Comparison of ENCODE assay signal across 10 cellular contexts in genomic region chr5:91312698-91313097, GRCh38.
DNase-seq lines count a peak whose midpoint lies in the region; ATAC-seq, FAIRE-seq and TF ChIP-seq lines count a peak whose summit lies in the region.
"Had no signal": no experiment of that assay in that cellular context is flagged by ENCODE, and none has a peak within 500 bp of the region (broad histone marks: within the 10 kb centered on the region; RNA-seq: fewer than 3 reads in every experiment).

No MANE protein-coding gene starts in this region.

- FAIRE-seq in keratinocyte (lab: Jason Lieb, UNC): no peak
- FAIRE-seq: HTR-8/SVneo had no signal

- H3K9me3 ChIP-seq in keratinocyte (ENCODE audit: control insufficient read depth, low read depth, low read length): no peaks in the 10 kb centered on the region

- H3K27ac ChIP-seq in keratinocyte (ENCODE audit: control insufficient read depth, insufficient read depth, low read length) (peak overlapping the region; percentile 89), foreskin keratinocyte (no peak overlapping the region)

- H3K4me1 Mint-ChIP-seq in activated CD4-positive, alpha-beta T cell treated with anti-CD3 and anti-CD28 coated beads for 36 hours: peaks cover 49% of the 10 kb centered on the region
- H3K4me1 Mint-ChIP-seq in activated CD4-positive, alpha-beta memory T cell treated with anti-CD3 and anti-CD28 coated beads for 36 hours (ENCODE audit: low read depth): peaks cover 45% of the 10 kb centered on the region
- peaks cover 48% of the 10 kb centered on the region for H3K4me1 Mint-ChIP-seq in stimulated activated naive CD8-positive, alpha-beta T cell treated with anti-CD3 and anti-CD28 coated beads, Interleukin-15, amount 100 ng/mL, for 72 hours

- H3K27ac Mint-ChIP-seq in activated CD4-positive, alpha-beta T cell treated with anti-CD3 and anti-CD28 coated beads for 36 hours: peak overlapping the region; percentile 82
- peak overlapping the region; percentile 95 for H3K27ac Mint-ChIP-seq in activated CD4-positive, alpha-beta memory T cell treated with anti-CD3 and anti-CD28 coated beads for 36 hours
- H3K27ac Mint-ChIP-seq in stimulated activated naive CD8-positive, alpha-beta T cell treated with anti-CD3 and anti-CD28 coated beads, Interleukin-15, amount 100 ng/mL, for 72 hours: no peak overlapping the region

- DNase-seq in activated CD4-positive, alpha-beta T cell treated with anti-CD3 and anti-CD28 coated beads for 36 hours: no peak
- no peak for DNase-seq in activated CD4-positive, alpha-beta T cell treated with anti-CD3 and anti-CD28 coated beads for 1 hour
- no peak for DNase-seq in activated CD4-positive, alpha-beta memory T cell treated with anti-CD3 and anti-CD28 coated beads for 36 hours
- DNase-seq in keratinocyte (ENCODE audit: low read depth, low spot score) (no peak), foreskin keratinocyte (no peak)
- DNase-seq in stimulated activated naive CD8-positive, alpha-beta T cell treated with anti-CD3 and anti-CD28 coated beads, Interleukin-15, amount 100 ng/mL, for 72 hours: no peak
- DNase-seq: NCI-H748 treated with DMSO at 0.1 percent for 48 hours had no signal

- H3K4me1 ChIP-seq in keratinocyte (ENCODE audit: control insufficient read depth, extremely low read depth, insufficient read depth, low read length) (peaks cover 36% of the 10 kb centered on the region), foreskin keratinocyte (peaks cover 26% of the 10 kb centered on the region)

- intact Hi-C loops in activated CD4-positive, alpha-beta T cell treated with anti-CD3 and anti-CD28 coated beads for 36 hours (cut with DNase I, micrococcal nuclease): loop anchor here in 1 of 2 experiments (5.0 kb wide), 1 partner anchor 45 kb away; no protein-coding TSS in a partner anchor
- intact Hi-C loops in activated CD4-positive, alpha-beta memory T cell treated with anti-CD3 and anti-CD28 coated beads for 36 hours (cut with micrococcal nuclease): loop anchor here (10.0 kb wide), 1 partner anchor 48 kb away; no protein-coding TSS in a partner anchor

- no peaks in the 10 kb centered on the region for H3K9me3 Mint-ChIP-seq in activated CD4-positive, alpha-beta T cell treated with anti-CD3 and anti-CD28 coated beads for 36 hours (ENCODE audit: low read depth)
- H3K9me3 Mint-ChIP-seq in activated CD4-positive, alpha-beta memory T cell treated with anti-CD3 and anti-CD28 coated beads for 36 hours: no peaks in the 10 kb centered on the region
- peaks cover 0 to 4% of the 10 kb centered on the region in 2 donors for H3K9me3 Mint-ChIP-seq in stimulated activated naive CD8-positive, alpha-beta T cell treated with anti-CD3 and anti-CD28 coated beads, Interleukin-15, amount 100 ng/mL, for 72 hours

- no peaks in the 10 kb centered on the region for H3K79me2 ChIP-seq in keratinocyte (ENCODE audit: control insufficient read depth, insufficient read depth, low read length)

- H3K36me3 Mint-ChIP-seq in activated CD4-positive, alpha-beta T cell treated with anti-CD3 and anti-CD28 coated beads for 36 hours (ENCODE audit: low read depth): peaks cover 9% of the 10 kb centered on the region
- H3K36me3 Mint-ChIP-seq in activated CD4-positive, alpha-beta memory T cell treated with anti-CD3 and anti-CD28 coated beads for 36 hours: peaks cover 2% of the 10 kb centered on the region

- CTCF ChIA-PET in activated CD4-positive, alpha-beta T cell treated with anti-CD3 and anti-CD28 coated beads for 36 hours (lab: Charles Lee): interaction anchor here (0.7 to 6.4 kb wide), 6 partner anchors 8 to 85 kb away, joined by 3 to 43 read pairs (median 3); partner anchors contain the start of gene ARRDC3
- CTCF ChIA-PET in activated CD4-positive, alpha-beta memory T cell treated with anti-CD3 and anti-CD28 coated beads for 36 hours (lab: Charles Lee): interaction anchor here (1.3 to 3.7 kb wide), 3 partner anchors 32 to 72 kb away, joined by 5 to 15 read pairs (median 9); partner anchors contain the start of gene ARRDC3

- H3K4me3 ChIP-seq in keratinocyte (ENCODE audit: control insufficient read depth in 2 of 3, extremely low read depth in 1 of 3, insufficient read depth in 2 of 3, low read depth in 1 of 3, low read length in 3 of 3): no peak overlapping the region

- H3K9me1 ChIP-seq in keratinocyte (ENCODE audit: control insufficient read depth, extremely low read depth, insufficient read depth, low read length): peaks cover 2% of the 10 kb centered on the region

- no peak for ATAC-seq in activated CD4-positive, alpha-beta T cell treated with anti-CD3 and anti-CD28 coated beads for 36 hours
- ATAC-seq in stimulated activated naive CD8-positive, alpha-beta T cell treated with anti-CD3 and anti-CD28 coated beads, Interleukin-15, amount 100 ng/mL, for 72 hours: no peak
- ATAC-seq in HG02870 (IDR thresholded peaks at IDR 0.05; ENCODE audit: unreplicated experiment): no peak
- no peak for ATAC-seq in GM21423 (IDR thresholded peaks at IDR 0.05; ENCODE audit: unreplicated experiment)
- no peak for ATAC-seq in foreskin keratinocyte

- POLR2A ChIA-PET in activated CD4-positive, alpha-beta T cell treated with anti-CD3 and anti-CD28 coated beads for 36 hours (lab: Charles Lee): no interaction called here
- POLR2A ChIA-PET in activated CD4-positive, alpha-beta memory T cell treated with anti-CD3 and anti-CD28 coated beads for 36 hours (lab: Charles Lee): interaction anchor here (0.6 to 5.0 kb wide), 5 partner anchors 32 to 453 kb away, joined by 3 to 49 read pairs (median 13); partner anchors contain the start of gene ARRDC3

- H3K27me3 Mint-ChIP-seq in activated CD4-positive, alpha-beta T cell treated with anti-CD3 and anti-CD28 coated beads for 36 hours: no peaks in the 10 kb centered on the region
- H3K27me3 Mint-ChIP-seq in activated CD4-positive, alpha-beta memory T cell treated with anti-CD3 and anti-CD28 coated beads for 36 hours: no peaks in the 10 kb centered on the region
- H3K27me3 Mint-ChIP-seq in stimulated activated naive CD8-positive, alpha-beta T cell treated with anti-CD3 and anti-CD28 coated beads, Interleukin-15, amount 100 ng/mL, for 72 hours: no peaks in the 10 kb centered on the region

- H3K36me3 ChIP-seq in keratinocyte (ENCODE audit: control insufficient read depth in 2 of 2, extremely low read depth in 1 of 2, insufficient read depth in 2 of 2, low read length in 2 of 2): no peaks in the 10 kb centered on the region

- TF ChIP-seq CTCF in keratinocyte (optimal IDR thresholded peaks at IDR 0.05 in 1 of 3, IDR thresholded peaks at IDR 0.05 in 1 of 3, conservative IDR thresholded peaks at IDR 0.05 in 1 of 3; ENCODE audit: extremely low read depth in 1 of 3, insufficient read depth in 2 of 3, low read length in 3 of 3): no peak
- TF ChIP-seq CTCF in foreskin keratinocyte (conservative IDR thresholded peaks at IDR 0.05): no peak

- H3K9ac ChIP-seq in keratinocyte (ENCODE audit: control insufficient read depth, extremely low read depth, insufficient read depth, low read length): no peak overlapping the region

- no peak overlapping the region for H3K4me2 ChIP-seq in keratinocyte (ENCODE audit: control insufficient read depth, extremely low read depth, insufficient read depth, low read depth, low read length)

- H3K27me3 ChIP-seq in keratinocyte (ENCODE audit: control insufficient read depth, extremely low read depth, insufficient read depth, low read length) (no peaks in the 10 kb centered on the region), foreskin keratinocyte (no peaks in the 10 kb centered on the region)

- H2AFZ ChIP-seq in keratinocyte (ENCODE audit: control insufficient read depth, low read length): no peak overlapping the region

- H3K4me3 Mint-ChIP-seq in activated CD4-positive, alpha-beta T cell treated with anti-CD3 and anti-CD28 coated beads for 36 hours: peak overlapping the region; percentile 63
- peak overlapping the region; percentile 77 for H3K4me3 Mint-ChIP-seq in activated CD4-positive, alpha-beta memory T cell treated with anti-CD3 and anti-CD28 coated beads for 36 hours
- H3K4me3 Mint-ChIP-seq in stimulated activated naive CD8-positive, alpha-beta T cell treated with anti-CD3 and anti-CD28 coated beads, Interleukin-15, amount 100 ng/mL, for 72 hours: peak overlapping the region; percentile 63 to 71

- dilution Hi-C loops in keratinocyte (cut with MboI; ENCODE audit: extremely low pct_ligation_motif_present, low sequenced_read_pairs): no loop called here

- no peaks in the 10 kb centered on the region for H4K20me1 ChIP-seq in keratinocyte (ENCODE audit: control insufficient read depth, extremely low read depth, insufficient read depth, low read length)

Comparison
In these comparisons a context has a peak if more than half of its experiments do, and no peak if none do; other contexts are left out.
1. H3K27ac Mint-ChIP-seq: peak in activated CD4-positive, alpha-beta T cell treated with anti-CD3 and anti-CD28 coated beads for 36 hours (single experiment) and activated CD4-positive, alpha-beta memory T cell treated with anti-CD3 and anti-CD28 coated beads for 36 hours (single experiment); none in stimulated activated naive CD8-positive, alpha-beta T cell treated with anti-CD3 and anti-CD28 coated beads, Interleukin-15, amount 100 ng/mL, for 72 hours (0 of 2).
2. Peak in every context shown above with its lines, with median percentiles within 50 percentile points of each other: H3K4me3 Mint-ChIP-seq.